16 cellular contexts compared by ENCODE assay signal in the genomic region with DNA sequence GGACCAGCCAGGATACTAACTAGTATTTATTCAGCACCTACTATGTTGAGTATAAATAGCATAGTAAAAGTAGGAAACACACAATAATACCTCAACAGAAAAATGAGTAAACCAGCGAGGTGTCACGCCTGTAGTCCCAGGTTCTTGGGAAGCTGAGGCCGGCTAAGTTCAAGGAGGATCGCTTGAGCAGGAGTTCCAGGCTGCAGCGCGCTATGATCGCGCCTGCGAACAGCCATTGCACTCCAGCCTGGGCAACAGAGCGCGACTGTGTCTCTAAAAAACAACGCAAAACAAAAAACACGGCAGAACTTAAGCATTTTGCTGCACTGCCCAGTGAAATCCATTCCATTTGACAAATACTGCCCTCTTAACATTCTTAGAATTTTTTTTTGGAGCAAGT. TPM values are rescaled to one million over a fixed set of nuclear protein-coding genes. Genes with fewer than 3 reads are reported as not detected.
DNase-seq lines count a peak whose midpoint lies in the region; ATAC-seq and TF ChIP-seq lines count a peak whose summit lies in the region.
"Had no signal": no experiment of that assay in that cellular context is flagged by ENCODE, and none has a peak within 500 bp of the region (broad histone marks: within the 10 kb centered on the region; RNA-seq: fewer than 3 reads in every experiment).

No MANE protein-coding gene starts in this region.

- H3K79me2 ChIP-seq in mammary epithelial cell (ENCODE audit: insufficient read depth, low read length), result peaks cover 31% of the 10 kb centered on the region

- no peak overlapping the region for H3K4me3 ChIP-seq in CD8-positive, alpha-beta memory T cell (ENCODE audit: low read length)
- H3K4me3 ChIP-seq in mammary epithelial cell (replicated peaks in 1 of 3; ENCODE audit: insufficient read depth in 1 of 3, low read depth in 2 of 3, low read length in 3 of 3), result no peak overlapping the region
- H3K4me3 ChIP-seq in body of pancreas, result no peak overlapping the region

- no peak overlapping the region for H2AFZ ChIP-seq in mammary epithelial cell (ENCODE audit: low read depth, low read length)

- H3K36me3 ChIP-seq in CD8-positive, alpha-beta memory T cell (ENCODE audit: insufficient read depth, low read length), result no peaks in the 10 kb centered on the region
- H3K36me3 ChIP-seq in mammary epithelial cell (ENCODE audit: insufficient read depth, low read length), result no peaks in the 10 kb centered on the region
- H3K36me3 ChIP-seq in body of pancreas (replicated peaks in 1 of 2; ENCODE audit: insufficient read depth in 1 of 2, low read depth in 2 of 2), result no peaks in the 10 kb centered on the region

- in situ Hi-C loops in mammary epithelial cell (cut with MboI; ENCODE audit: low sequenced_read_pairs in 2 of 2), result loop anchor here (5.0 to 10.0 kb wide), 2 partner anchors 61 to 63 kb away; a partner anchor contains a TSS

- no peaks in the 10 kb centered on the region for H3K9me3 Mint-ChIP-seq in CD8-positive, alpha-beta memory T cell
- no peaks in the 10 kb centered on the region for H3K9me3 Mint-ChIP-seq in HFFc6
- H3K9me3 Mint-ChIP-seq in nephron progenitor cell, result no peaks in the 10 kb centered on the region
- H3K9me3 Mint-ChIP-seq: stimulated activated naive B cell treated with anti-CD40 and anti-IgM and Interleukin-4, amounts not matched to agents 10 μg/mL and 1 μg/mL and 100 μg/mL, for 72 hours had no signal

- peak overlapping the region; percentile 46 to 79 (median 65) for H3K4me3 Mint-ChIP-seq in CD8-positive, alpha-beta memory T cell
- H3K4me3 Mint-ChIP-seq in HFFc6 (0 out of 2 replicates have a peak overlapping the region, but pooled peaks have one; percentile 41), nephron progenitor cell (peak overlapping the region; percentile 93)

- H3K4me1 ChIP-seq in CD8-positive, alpha-beta memory T cell (ENCODE audit: insufficient read depth, low read length), result peaks cover 26% of the 10 kb centered on the region
- H3K4me1 ChIP-seq in mammary epithelial cell (ENCODE audit: insufficient read depth, low read length) (peaks cover 46% of the 10 kb centered on the region), body of pancreas (peaks cover 36% of the 10 kb centered on the region)

- no peaks in the 10 kb centered on the region for H3K9me3 ChIP-seq in CD8-positive, alpha-beta memory T cell (ENCODE audit: low read length)
- H3K9me3 ChIP-seq in mammary epithelial cell (replicated peaks; ENCODE audit: insufficient read depth, low read length) (no peaks in the 10 kb centered on the region), body of pancreas (no peaks in the 10 kb centered on the region)

- no peak overlapping the region for H3K4me2 ChIP-seq in mammary epithelial cell (ENCODE audit: insufficient read depth, low read depth, low read length)

- ATAC-seq in GM19328 (IDR thresholded peaks at IDR 0.05; ENCODE audit: unreplicated experiment) (no peak), body of pancreas (no peak)
- ATAC-seq: left cardiac atrium; stimulated activated naive B cell treated with anti-CD40 and anti-IgM and Interleukin-4, amounts not matched to agents 10 μg/mL and 1 μg/mL and 100 μg/mL, for 72 hours had no signal

- no peaks in the 10 kb centered on the region for H3K27me3 Mint-ChIP-seq in CD8-positive, alpha-beta memory T cell
- H3K27me3 Mint-ChIP-seq in HFFc6 (ENCODE audit: insufficient read depth), result peaks cover 2% of the 10 kb centered on the region; the same call in 1 of the 2 replicates
- peaks cover 4% of the 10 kb centered on the region for H3K27me3 Mint-ChIP-seq in nephron progenitor cell (ENCODE audit: low read depth, poor library complexity)
- H3K27me3 Mint-ChIP-seq: stimulated activated naive B cell treated with anti-CD40 and anti-IgM and Interleukin-4, amounts not matched to agents 10 μg/mL and 1 μg/mL and 100 μg/mL, for 72 hours had no signal

- no peak overlapping the region for H3K9ac ChIP-seq in mammary epithelial cell (ENCODE audit: insufficient read depth, low read length)

- POLR2A ChIA-PET in CD8-positive, alpha-beta memory T cell (lab: Charles Lee), result no interaction called here

- H3K27me3 ChIP-seq in CD8-positive, alpha-beta memory T cell (ENCODE audit: insufficient read depth, low read length, poor library complexity, severe bottlenecking), result no peaks in the 10 kb centered on the region
- no peaks in the 10 kb centered on the region for H3K27me3 ChIP-seq in mammary epithelial cell (ENCODE audit: insufficient read depth, low read length)
- H3K27me3 ChIP-seq in body of pancreas, result no peaks in the 10 kb centered on the region

- TF ChIP-seq CTCF in HFFc6 (IDR thresholded peaks at IDR 0.05) (no peak), mammary epithelial cell (conservative IDR thresholded peaks at IDR 0.05 in 1 of 2, IDR thresholded peaks at IDR 0.05 in 1 of 2; ENCODE audit: extremely low read depth in 1 of 2, insufficient read depth in 1 of 2, low read depth in 1 of 2, low read length in 2 of 2) (no peak), nephron progenitor cell (IDR thresholded peaks at IDR 0.05) (no peak), body of pancreas (IDR thresholded peaks at IDR 0.05) (no peak)

- no TSS peak for BruUV-seq in mammary epithelial cell (replicated peaks; lab: Mats Ljungman, UMichigan)

- WGBS in mammary epithelial cell (ENCODE audit: low coverage, missing lambda C conversion rate), result 96% methylated on average over 12 of the region's 13 CpGs
- WGBS in body of pancreas, 2 donors, result 92 to 94% methylated on average over 13 of the region's 13 CpGs

- no peak for DNase-seq in CD8-positive, alpha-beta memory T cell
- DNase-seq in HFFc6 (no peak), mammary epithelial cell (no peak), nephron progenitor cell (no peak), medulla oblongata (ENCODE audit: extremely low spot score) (no peak), body of pancreas (no peak)
- DNase-seq: activated CD4-positive, alpha-beta T cell treated with anti-CD3 and anti-CD28 coated beads for 4 hours; activated gamma-delta T cell; cerebellar nuclear complex; GF-D8; head of caudate nucleus; left cardiac atrium; NCI-H1417 treated with DMSO at 0.1 percent for 48 hours; NCI-H446 treated with DMSO at 0.1 percent for 48 hours; stimulated activated naive B cell treated with anti-CD40 and anti-IgM and Interleukin-4, amounts not matched to agents 10 μg/mL and 1 μg/mL and 100 μg/mL, for 72 hours had no signal

- peaks cover 0 to 15% (median 0%) of the 10 kb centered on the region in 3 donors for H3K36me3 Mint-ChIP-seq in CD8-positive, alpha-beta memory T cell
- H3K36me3 Mint-ChIP-seq in HFFc6 (ENCODE audit: low read depth) (0 out of 2 replicates have a peak, but pooled peaks cover 4% of the 10 kb centered on the region), nephron progenitor cell (ENCODE audit: low read depth) (no peaks in the 10 kb centered on the region)

- no peak for TF ChIP-seq POLR2A in body of pancreas (IDR thresholded peaks at IDR 0.05)

- peak overlapping the region in 7 of 8 donors; percentile 45 to 89 (median 86) for H3K27ac Mint-ChIP-seq in CD8-positive, alpha-beta memory T cell
- H3K27ac Mint-ChIP-seq in HFFc6, result no peak overlapping the region
- H3K27ac Mint-ChIP-seq in nephron progenitor cell, result no peak overlapping the region
- H3K27ac Mint-ChIP-seq: stimulated activated naive B cell treated with anti-CD40 and anti-IgM and Interleukin-4, amounts not matched to agents 10 μg/mL and 1 μg/mL and 100 μg/mL, for 72 hours had no signal

- dilution Hi-C loops in mammary epithelial cell (cut with HindIII; ENCODE audit: low sequenced_read_pairs), result no loop called here

- peaks cover 20 to 31% (median 24%) of the 10 kb centered on the region in 3 donors for H3K4me1 Mint-ChIP-seq in CD8-positive, alpha-beta memory T cell
- H3K4me1 Mint-ChIP-seq in HFFc6 (ENCODE audit: low read depth) (peaks cover 23% of the 10 kb centered on the region), nephron progenitor cell (peaks cover 19% of the 10 kb centered on the region)

- H3K27ac ChIP-seq in CD8-positive, alpha-beta memory T cell (ENCODE audit: low read depth, low read length), result no peak overlapping the region
- H3K27ac ChIP-seq in mammary epithelial cell (ENCODE audit: insufficient read depth, low read depth, low read length) (peak overlapping the region; percentile 82), body of pancreas (no peak overlapping the region)

- CTCF ChIA-PET in CD8-positive, alpha-beta memory T cell (lab: Charles Lee), result no interaction called here
- CTCF ChIA-PET in mammary epithelial cell (lab: Charles Lee; ENCODE audit: low non-redundant PET), result no interaction called here

- intact Hi-C loops in mammary epithelial cell (cut with micrococcal nuclease) (loop anchor here (5.0 kb wide), 1 partner anchor 158 kb away; no protein-coding TSS in a partner anchor), body of pancreas (cut with DNase I) (no loop called here)

- no peaks in the 10 kb centered on the region for H4K20me1 ChIP-seq in mammary epithelial cell (ENCODE audit: insufficient read depth, low read length)

RNA-seq across cellular contexts. Expression of a gene that starts 1.3 kb away (rescaled TPM):
- 10 to 100 TPM; 12.5 to 15.5 TPM for total RNA-seq in CD8-positive, alpha-beta memory T cell
- polyA plus RNA-seq in CD8-positive, alpha-beta memory T cell, result 45.0 TPM
- total RNA-seq in HFFc6 (2021; fragmentation: NEBNext Ultra II Directional; extraction: Animal tissue kit (Norgen Biotek cat#: 25700)), result 10 to 100 TPM in 2 of 6 experiments, 1 to 10 TPM in 4; 7.8 to 11.9 (median 9.8) TPM
- total RNA-seq in mammary epithelial cell (10 to 100 TPM; 26.3 to 29.2 TPM), body of pancreas (1 to 10 TPM; 5.9 to 9.9 TPM)
- polyA plus RNA-seq in mammary epithelial cell, result 10.3 TPM
- polyA minus RNA-seq in mammary epithelial cell, result 59.1 TPM

Comparison
In these comparisons a context has a peak if more than half of its experiments do, and no peak if none do; other contexts are left out.
1. H3K27ac Mint-ChIP-seq: peak in CD8-positive, alpha-beta memory T cell (7 of 8); none in HFFc6 (single experiment) and nephron progenitor cell (single experiment).
2. H3K4me3 Mint-ChIP-seq: peak in every context shown above with its lines; median percentile 93 in nephron progenitor cell; 65 in CD8-positive, alpha-beta memory T cell; 41 in HFFc6.